18 cellular contexts compared by ENCODE assay signal in the genomic region with DNA sequence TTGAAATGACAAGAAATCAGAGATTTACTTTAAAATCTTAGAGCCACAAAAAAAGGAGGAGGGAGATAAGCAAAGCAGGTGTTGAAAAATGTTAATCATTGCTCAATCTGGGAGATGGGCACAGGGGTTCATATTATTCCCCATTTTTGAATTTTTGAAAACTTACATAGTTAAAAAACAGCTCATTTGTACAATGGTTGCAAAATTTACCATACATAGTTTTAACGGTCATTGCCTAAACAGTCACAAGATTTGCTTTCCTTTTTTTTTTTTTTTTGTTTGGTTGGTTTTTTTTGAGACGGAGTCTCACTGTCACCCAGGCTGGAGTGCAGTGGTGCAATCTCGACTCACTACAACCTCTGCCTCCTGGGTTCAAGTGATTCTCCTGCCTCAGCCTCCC. TPM values are rescaled to one million over a fixed set of nuclear protein-coding genes. Genes with fewer than 3 reads are reported as not detected.
DNase-seq lines count a peak whose midpoint lies in the region; ATAC-seq, FAIRE-seq and TF ChIP-seq lines count a peak whose summit lies in the region.
"Had no signal": no experiment of that assay in that cellular context is flagged by ENCODE, and none has a peak within 500 bp of the region (broad histone marks: within the 10 kb centered on the region; RNA-seq: fewer than 3 reads in every experiment).

No MANE protein-coding gene starts in this region.

- no peak for ATAC-seq in HepG2
- no peak for ATAC-seq in HG03439 (IDR thresholded peaks at IDR 0.05; ENCODE audit: unreplicated experiment)
- ATAC-seq: Panc1 had no signal

- H3K27ac ChIP-seq in liver (ENCODE audit: low read depth in 1 of 2, low read length in 2 of 2) (no peak overlapping the region), HepG2 (ENCODE audit: extremely low read length, insufficient read depth, low read length) (no peak overlapping the region)
- H3K27ac ChIP-seq: C4-2B, SJCRH30 had no signal

- H3K27me3 ChIP-seq in liver (ENCODE audit: control insufficient read depth in 4 of 4, insufficient read depth in 4 of 4, low read length in 3 of 4) (no peaks in the 10 kb centered on the region), HepG2 (ENCODE audit: control insufficient read depth in 1 of 2, insufficient read depth in 2 of 2, low read length in 2 of 2) (peaks cover 2 to 11% of the 10 kb centered on the region in 2 experiments; a peak in 2 of 5 replicates)
- H3K27me3 ChIP-seq: SJCRH30 had no signal

- no peak overlapping the region for H2AFZ ChIP-seq in HepG2 (ENCODE audit: low read length)

- no peak overlapping the region for H3K4me2 ChIP-seq in HepG2 (ENCODE audit: low read depth, low read length)

- TF ChIP-seq EP300 in HepG2 (IDR thresholded peaks at IDR 0.05; ENCODE audit: low read depth in 2 of 2, low read length in 2 of 2) (no peak), HepG2 (CRISPR knock-in tag; IDR thresholded peaks at IDR 0.05; ENCODE audit: borderline replicate concordance) (no peak)

- no peak for FAIRE-seq in HepG2 (lab: Jason Lieb, UNC)

- H3K9me3 ChIP-seq in liver (ENCODE audit: control insufficient read depth in 4 of 4, low read length in 3 of 4) (no peaks in the 10 kb centered on the region), HepG2 (ENCODE audit: low read length) (no peaks in the 10 kb centered on the region)
- H3K9me3 ChIP-seq: SJCRH30 had no signal

- H3K79me2 ChIP-seq in HepG2 (ENCODE audit: insufficient read depth, low read length), result no peaks in the 10 kb centered on the region

- BruUV-seq in HepG2 (replicated peaks; lab: Mats Ljungman, UMichigan), result no TSS peak

- no peak overlapping the region for H3K9ac ChIP-seq in liver (ENCODE audit: low read depth in 1 of 2, low read length in 2 of 2)
- H3K9ac ChIP-seq in HepG2 (ENCODE audit: insufficient read depth, low read depth, low read length), result no peak overlapping the region

- in situ Hi-C loops in HepG2 (cut with HindIII; ENCODE audit: extremely low pct_ligation_motif_present, low pct_unique_long_range_greater_than_20kb), result no loop called here
- in situ Hi-C loops in ACHN (cut with HindIII; ENCODE audit: low pct_ligation_motif_present, low pct_unique_long_range_greater_than_20kb, low sequenced_read_pairs), result no loop called here

- TF ChIP-seq POLR2A in HepG2 (IDR thresholded peaks at IDR 0.05; ENCODE audit: insufficient read depth in 1 of 2, low read depth in 2 of 2, low read length in 2 of 2), result no peak

- peaks cover 15 to 50% (median 28%) of the 10 kb centered on the region in 4 donors for H3K4me1 ChIP-seq in liver (ENCODE audit: control insufficient read depth in 4 of 4, insufficient read depth in 4 of 4, low read length in 3 of 4)
- H3K4me1 ChIP-seq in HepG2 (ENCODE audit: insufficient read depth, low read length), result no peaks in the 10 kb centered on the region
- H3K4me1 ChIP-seq: SJCRH30 had no signal

- TF ChIP-seq RAD21 in liver (IDR thresholded peaks at IDR 0.05) (no peak), HepG2 (CRISPR knock-in tag; IDR thresholded peaks at IDR 0.05) (no peak)

- TF ChIP-seq CTCF in liver (IDR thresholded peaks at IDR 0.05; ENCODE audit: low read depth, low read length, missing input control) (no peak), HepG2 (CRISPR knock-in tag; IDR thresholded peaks at IDR 0.05) (no peak), choroid plexus epithelial cell (conservative IDR thresholded peaks at IDR 0.05; ENCODE audit: low read depth, low read length) (no peak)

- WGBS in liver, result 69% methylated on average over 3 of the region's 3 CpGs
- WGBS in HepG2 (ENCODE audit: low lambda C conversion rate), result 23% methylated on average over 3 of the region's 3 CpGs

- H3K4me3 ChIP-seq in liver (ENCODE audit: low read depth in 1 of 3, low read length in 3 of 3), result no peak overlapping the region
- no peak overlapping the region for H3K4me3 ChIP-seq in HepG2 (replicated peaks in 1 of 3; ENCODE audit: insufficient read depth in 1 of 3, low read depth in 2 of 3, low read length in 3 of 3)
- no peak overlapping the region for H3K4me3 ChIP-seq in choroid plexus epithelial cell (ENCODE audit: low read depth, low read length)
- H3K4me3 ChIP-seq: SJCRH30 had no signal

- CTCF ChIA-PET in HepG2 (lab: Yijun Ruan, JAX; ENCODE audit: low intra/inter-chr PET ratio, low total read pairs), result no interaction called here

- no peaks in the 10 kb centered on the region for H4K20me1 ChIP-seq in HepG2 (ENCODE audit: insufficient read depth, low read length)

- POLR2A ChIA-PET in HepG2 (lab: Yijun Ruan, JAX), result no interaction called here

- H3K36me3 ChIP-seq in liver (ENCODE audit: control insufficient read depth in 4 of 4, insufficient read depth in 3 of 4, low read depth in 1 of 4, low read length in 3 of 4), result peaks cover 0 to 2% (median 0%) of the 10 kb centered on the region in 4 donors
- H3K36me3 ChIP-seq in HepG2 (replicated peaks in 1 of 2; ENCODE audit: control insufficient read depth in 1 of 2, insufficient read depth in 2 of 2, low read length in 2 of 2), result no peaks in the 10 kb centered on the region

- intact Hi-C loops in HepG2 (cut with micrococcal nuclease; ENCODE audit: unreplicated experiment), result no loop called here

- DNase-seq in HepG2 (ENCODE audit: low spot score), result no peak
- peak; percentile 43 for DNase-seq in MV-4-11 (lab: John Stamatoyannopoulos, UW)
- peak; percentile 5 for DNase-seq in choroid plexus epithelial cell (ENCODE audit: low read depth)
- no peak for DNase-seq in dermis blood vessel endothelial cell
- no peak for DNase-seq in ACHN
- DNase-seq: COR-L47, DMS 273 treated with DMSO at 0.1 percent for 48 hours, DND-41, H9, NCI-H1105, NCI-H2081 treated with DMSO at 0.1 percent for 48 hours, NCI-H510A, NCI-H774, SJCRH30 had no signal

TF ChIP-seq in liver, 16 proteins besides CTCF, POLR2A, EP300 and RAD21:
- TF ChIP-seq GABPA (IDR thresholded peaks at IDR 0.05 in 1 of 2, conservative IDR thresholded peaks at IDR 0.05 in 1 of 2) (no peak), YY1 (IDR thresholded peaks at IDR 0.05) (peak; percentile 31)
TF ChIP-seq in liver: peak in this region for 1.

TF ChIP-seq in HepG2, 621 proteins besides CTCF, POLR2A, EP300 and RAD21 (continues in another document):
- TF ChIP-seq PLRG1 (conservative IDR thresholded peaks at IDR 0.05) (no peak), ZSCAN9 (CRISPR knock-in tag; IDR thresholded peaks at IDR 0.05; ENCODE audit: borderline replicate concordance) (no peak), PPARG (CRISPR knock-in tag; conservative IDR thresholded peaks at IDR 0.05) (no peak), TOE1 (CRISPR knock-in tag; IDR thresholded peaks at IDR 0.05) (no peak), TCF12 (IDR thresholded peaks at IDR 0.05) (no peak), TCF12 (CRISPR knock-in tag; IDR thresholded peaks at IDR 0.05) (no peak)

RNA-seq across cellular contexts. Expression of a gene that starts 4.1 kb away (rescaled TPM):
- total RNA-seq in liver, result 10 to 100 TPM; 13.2 to 38.2 TPM
- polyA plus RNA-seq in liver, result 10 to 100 TPM; 33.5 to 46.1 TPM
- total RNA-seq in HepG2 (2016; rRNA removed; fragmentation: Illumina TruSeq; extraction: Trizol), result not detected in 2 replicates
- total RNA-seq in HepG2 (2016; cell fraction: cytosol; rRNA removed; fragmentation: Illumina TruSeq; extraction: Trizol; ENCODE audit: low read depth), result not detected in 2 replicates
- not detected in 2 replicates for total RNA-seq in HepG2 (2016; cell fraction: insoluble cytoplasmic fraction; rRNA removed; fragmentation: Illumina TruSeq; extraction: Trizol)
- total RNA-seq in HepG2 (2016; cell fraction: membrane; rRNA removed; fragmentation: Illumina TruSeq; extraction: Trizol), result not detected in 2 replicates
- not detected in 2 replicates for total RNA-seq in HepG2 (2016; cell fraction: nucleus; rRNA removed; fragmentation: Illumina TruSeq; extraction: Trizol)
- polyA plus RNA-seq in HepG2 (2011; rRNA removed), result not detected in 2 replicates
- polyA plus RNA-seq in HepG2 (2011; cell fraction: cytosol; rRNA removed), result not detected in 2 replicates
- not detected in 2 replicates for polyA plus RNA-seq in HepG2 (2011; cell fraction: nucleus; rRNA removed)
- polyA plus RNA-seq in HepG2 (2012), result not detected in 2 replicates
- polyA plus RNA-seq in HepG2 (2016; cell fraction: cytosol; fragmentation: Illumina TruSeq; extraction: Trizol; ENCODE audit: low read depth), result not detected in 2 replicates
- not detected in 2 replicates for polyA plus RNA-seq in HepG2 (2016; cell fraction: insoluble cytoplasmic fraction; fragmentation: Illumina TruSeq; extraction: Trizol; ENCODE audit: low read depth)
- polyA plus RNA-seq in HepG2 (2016; cell fraction: membrane; fragmentation: Illumina TruSeq; extraction: Trizol; ENCODE audit: low read depth), result not detected in 2 replicates
- not detected in 2 replicates for polyA plus RNA-seq in HepG2 (2016; cell fraction: nucleus; fragmentation: Illumina TruSeq; extraction: Trizol; ENCODE audit: insufficient read depth, low read depth)
- 0.34 and 36.3 TPM in 2 replicates for polyA minus RNA-seq in HepG2 (2011; rRNA and poly(A)+ RNA removed; ENCODE audit: low replicate concordance)
- polyA minus RNA-seq in HepG2 (2011; cell fraction: cytosol; rRNA and poly(A)+ RNA removed), result 0.69 and 0.79 TPM in 2 replicates
- polyA minus RNA-seq in HepG2 (2011; cell fraction: nucleus; rRNA and poly(A)+ RNA removed), result 0.52 TPM in 1 of 2 replicates, not detected in the other
- 39.2 and 40.2 TPM in 2 replicates for total RNA-seq in dermis blood vessel endothelial cell

RNA-seq across cellular contexts. Expression of a gene that starts 33.8 kb away (rescaled TPM):
- total RNA-seq in liver, result under 1 TPM; 0.09 to 0.17 TPM
- under 1 TPM; 0.06 to 0.12 TPM for polyA plus RNA-seq in liver
- total RNA-seq in HepG2 (2016; rRNA removed; fragmentation: Illumina TruSeq; extraction: Trizol), result not detected in 2 replicates
- total RNA-seq in HepG2 (2016; cell fraction: cytosol; rRNA removed; fragmentation: Illumina TruSeq; extraction: Trizol; ENCODE audit: low read depth), result not detected in 2 replicates
- total RNA-seq in HepG2 (2016; cell fraction: insoluble cytoplasmic fraction; rRNA removed; fragmentation: Illumina TruSeq; extraction: Trizol), result not detected in 2 replicates
- total RNA-seq in HepG2 (2016; cell fraction: membrane; rRNA removed; fragmentation: Illumina TruSeq; extraction: Trizol), result not detected in 2 replicates
- not detected in 2 replicates for total RNA-seq in HepG2 (2016; cell fraction: nucleus; rRNA removed; fragmentation: Illumina TruSeq; extraction: Trizol)
- not detected in 2 replicates for polyA plus RNA-seq in HepG2 (2011; rRNA removed)
- polyA plus RNA-seq in HepG2 (2011; cell fraction: cytosol; rRNA removed), result 0.01 TPM in 1 of 2 replicates, not detected in the other
- not detected in 2 replicates for polyA plus RNA-seq in HepG2 (2011; cell fraction: nucleus; rRNA removed)
- not detected in 2 replicates for polyA plus RNA-seq in HepG2 (2012)
- not detected in 2 replicates for polyA plus RNA-seq in HepG2 (2016; cell fraction: cytosol; fragmentation: Illumina TruSeq; extraction: Trizol; ENCODE audit: low read depth)
- not detected in 2 replicates for polyA plus RNA-seq in HepG2 (2016; cell fraction: insoluble cytoplasmic fraction; fragmentation: Illumina TruSeq; extraction: Trizol; ENCODE audit: low read depth)
- polyA plus RNA-seq in HepG2 (2016; cell fraction: membrane; fragmentation: Illumina TruSeq; extraction: Trizol; ENCODE audit: low read depth), result not detected in 2 replicates
- not detected in 2 replicates for polyA plus RNA-seq in HepG2 (2016; cell fraction: nucleus; fragmentation: Illumina TruSeq; extraction: Trizol; ENCODE audit: insufficient read depth, low read depth)
- polyA minus RNA-seq in HepG2 (2011; rRNA and poly(A)+ RNA removed; ENCODE audit: low replicate concordance), result not detected in 2 replicates
- polyA minus RNA-seq in HepG2 (2011; cell fraction: cytosol; rRNA and poly(A)+ RNA removed), result not detected in 2 replicates
- polyA minus RNA-seq in HepG2 (2011; cell fraction: nucleus; rRNA and poly(A)+ RNA removed), result not detected in 2 replicates
- total RNA-seq in dermis blood vessel endothelial cell, result 0.05 and 0.17 TPM in 2 replicates

Comparison
In these comparisons a context has a peak if more than half of its experiments do, and no peak if none do; other contexts are left out.
1. RNA of a gene that starts 4.1 kb away (total RNA-seq): 39.2 to 40.2 TPM in dermis blood vessel endothelial cell and 13.2 to 38.2 TPM in liver; not detected in HepG2; every median in the first group is over 10 times any median in the second.
2. DNase-seq: peak in MV-4-11 (single experiment) and choroid plexus epithelial cell (single experiment); none in HepG2 (single experiment), dermis blood vessel endothelial cell (single experiment) and ACHN (single experiment).